ENCODE assay signal across 9 cellular contexts in the genomic region with DNA sequence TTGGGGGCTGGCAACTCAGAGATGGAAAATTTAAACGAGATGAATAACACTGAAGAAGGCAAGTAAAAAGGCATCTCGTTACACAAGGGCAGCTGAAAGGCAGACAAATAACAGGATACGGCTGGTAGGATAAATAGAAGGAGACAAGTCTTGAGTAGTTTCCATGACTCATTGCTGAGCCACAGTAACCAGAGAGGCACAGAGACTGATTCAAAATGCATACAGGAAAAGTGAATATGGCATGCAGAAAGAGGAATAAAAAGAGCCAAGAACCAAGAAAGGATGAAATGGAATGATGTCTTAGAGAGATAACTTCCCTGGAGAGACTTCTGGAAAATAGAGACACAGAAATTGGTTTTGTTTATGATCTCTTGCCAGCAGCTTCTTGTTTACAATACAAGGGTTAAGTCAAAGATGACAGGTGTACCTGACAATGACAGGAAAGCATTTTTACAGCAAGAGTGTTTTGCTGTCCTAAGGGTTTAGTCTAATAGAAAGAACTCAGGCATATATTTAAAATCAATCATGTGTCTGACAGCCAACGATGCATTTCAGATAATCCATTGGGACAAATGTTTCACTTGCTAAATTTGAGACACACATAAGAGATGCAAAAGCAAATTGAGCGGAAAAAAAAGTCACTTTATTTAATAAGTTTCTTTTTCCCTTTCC.
DNase-seq lines count a peak whose midpoint lies in the region; ATAC-seq and TF ChIP-seq lines count a peak whose summit lies in the region.
"Had no signal": no experiment of that assay in that cellular context is flagged by ENCODE, and none has a peak within 500 bp of the region (broad histone marks: within the 10 kb centered on the region; RNA-seq: fewer than 3 reads in every experiment).

No MANE protein-coding gene starts in this region.

- TF ChIP-seq CTCF in NB4 (IDR thresholded peaks at IDR 0.05; ENCODE audit: low read depth, low read length) = no peak
- TF ChIP-seq CTCF in stomach (IDR thresholded peaks at IDR 0.05) = no peak

- peak overlapping the region; percentile 74 for H3K27ac ChIP-seq in mesodermal cell (ENCODE audit: low read depth, low read length, severe bottlenecking)
- H3K27ac ChIP-seq in stomach = no peak overlapping the region

- H3K36me3 ChIP-seq in adipocyte (ENCODE audit: control insufficient read depth, insufficient read depth, low read length, severe bottlenecking) (no peaks in the 10 kb centered on the region), mesodermal cell (ENCODE audit: control insufficient read depth, insufficient read depth, low read length) (no peaks in the 10 kb centered on the region), stomach (no peaks in the 10 kb centered on the region)

- H3K4me3 ChIP-seq in NB4 (ENCODE audit: low read depth, low read length) = no peak overlapping the region
- H3K4me3 ChIP-seq in adipocyte (ENCODE audit: low read length) = no peak overlapping the region
- H3K4me3 ChIP-seq in mesodermal cell (ENCODE audit: extremely low read depth, insufficient read depth, low read length, poor library complexity, severe bottlenecking) = no peak overlapping the region
- no peak overlapping the region for H3K4me3 ChIP-seq in stomach

- no peaks in the 10 kb centered on the region for H3K9me3 ChIP-seq in adipocyte (ENCODE audit: control insufficient read depth, low read length)
- H3K9me3 ChIP-seq in mesodermal cell (ENCODE audit: control insufficient read depth, low read length) = no peaks in the 10 kb centered on the region
- H3K9me3 ChIP-seq in stomach = no peaks in the 10 kb centered on the region

- no peak for TF ChIP-seq EP300 in stomach (IDR thresholded peaks at IDR 0.05)

- peaks cover 5% of the 10 kb centered on the region for H3K4me1 Mint-ChIP-seq in T-helper 2 cell treated with Interferon-gamma antibody and Interleukin-4, amounts not matched to agents 5 μg/mL and 100 μg/mL, for 36 hours (ENCODE audit: low read depth)

- H3K27me3 ChIP-seq in adipocyte (replicated peaks; ENCODE audit: control insufficient read depth, insufficient read depth, low read length) (no peaks in the 10 kb centered on the region), stomach (no peaks in the 10 kb centered on the region)

- no peaks in the 10 kb centered on the region for H3K36me3 Mint-ChIP-seq in T-helper 2 cell treated with Interferon-gamma antibody and Interleukin-4, amounts not matched to agents 5 μg/mL and 100 μg/mL, for 36 hours (ENCODE audit: low read depth)

- no peak overlapping the region for H3K27ac Mint-ChIP-seq in T-helper 2 cell treated with Interferon-gamma antibody and Interleukin-4, amounts not matched to agents 5 μg/mL and 100 μg/mL, for 36 hours

- TF ChIP-seq POLR2A in NB4 (IDR thresholded peaks at IDR 0.05; ENCODE audit: extremely low read depth, insufficient read length) (no peak), stomach (IDR thresholded peaks at IDR 0.05) (no peak)

- DNase-seq in DMS53 (lab: John Stamatoyannopoulos, UW) (peak; percentile 94), NB4 (ENCODE audit: low read depth) (peak; percentile 4), adipocyte (ENCODE audit: low read depth) (peak; percentile 90), NCI-H2171 treated with DMSO at 0.1 percent for 48 hours (lab: John Stamatoyannopoulos, UW) (no peak), stomach (no peak)
- DNase-seq in T-helper 2 cell treated with Interferon-gamma antibody and Interleukin-4, amounts not matched to agents 5 μg/mL and 100 μg/mL, for 36 hours (ENCODE audit: low spot score) = no peak
- DNase-seq: cerebellar nuclear complex had no signal

- intact Hi-C loops in stomach (cut with DNase I; ENCODE audit: low total_unique reads) = no loop called here

- no peak overlapping the region for H3K9ac ChIP-seq in adipocyte (ENCODE audit: low read length)

- H3K4me1 ChIP-seq in adipocyte (ENCODE audit: control insufficient read depth, insufficient read depth, low read length) = no peaks in the 10 kb centered on the region
- peaks cover 17% of the 10 kb centered on the region for H3K4me1 ChIP-seq in mesodermal cell (ENCODE audit: control insufficient read depth, insufficient read depth, low read length, poor library complexity, severe bottlenecking)
- H3K4me1 ChIP-seq in stomach = no peaks in the 10 kb centered on the region

- WGBS in mesodermal cell (ENCODE audit: insufficient coverage in 2 of 2), 2 experiments = 42 to 52% methylated on average over 4 of the region's 5 CpGs
- 29 to 37% (median 35%) methylated on average over 5 of the region's 5 CpGs for WGBS in stomach, 5 donors

- ATAC-seq in GM18520 (IDR thresholded peaks at IDR 0.05; ENCODE audit: unreplicated experiment) = no peak

- peaks cover 2% of the 10 kb centered on the region for H3K27me3 Mint-ChIP-seq in T-helper 2 cell treated with Interferon-gamma antibody and Interleukin-4, amounts not matched to agents 5 μg/mL and 100 μg/mL, for 36 hours (ENCODE audit: low read depth)

- no peaks in the 10 kb centered on the region for H3K9me3 Mint-ChIP-seq in T-helper 2 cell treated with Interferon-gamma antibody and Interleukin-4, amounts not matched to agents 5 μg/mL and 100 μg/mL, for 36 hours

- H3K4me3 Mint-ChIP-seq in T-helper 2 cell treated with Interferon-gamma antibody and Interleukin-4, amounts not matched to agents 5 μg/mL and 100 μg/mL, for 36 hours = no peak overlapping the region

Comparison
In these comparisons a context has a peak if more than half of its experiments do, and no peak if none do; other contexts are left out.
1. DNase-seq: peak in DMS53 (single experiment), NB4 (single experiment) and adipocyte (single experiment); none in NCI-H2171 treated with DMSO at 0.1 percent for 48 hours (single experiment), stomach (single experiment) and T-helper 2 cell treated with Interferon-gamma antibody and Interleukin-4, amounts not matched to agents 5 μg/mL and 100 μg/mL, for 36 hours (single experiment).